In genomic region chr17:81036128-81036891, GRCh38 we compare ENCODE assay signal across 8 cellular contexts. TPM values are rescaled to one million over a fixed set of nuclear protein-coding genes. Genes with fewer than 3 reads are reported as not detected.
DNase-seq lines count a peak whose midpoint lies in the region; ATAC-seq and TF ChIP-seq lines count a peak whose summit lies in the region.

No MANE protein-coding gene starts in this region.

- TF ChIP-seq POLR2A in body of pancreas (IDR thresholded peaks at IDR 0.05) = no peak

- peaks cover 0 to 6% (median 2%) of the 10 kb centered on the region in 3 donors for H3K4me1 Mint-ChIP-seq in IgD-negative memory B cell

- H3K27me3 ChIP-seq in ACC112 (ENCODE audit: insufficient read depth, low read length) = no peaks in the 10 kb centered on the region
- H3K27me3 ChIP-seq in colonic mucosa = no peaks in the 10 kb centered on the region
- H3K27me3 ChIP-seq in body of pancreas = no peaks in the 10 kb centered on the region

- H3K36me3 Mint-ChIP-seq in IgD-negative memory B cell = peaks cover 2% of the 10 kb centered on the region

- H3K9ac ChIP-seq in colonic mucosa (ENCODE audit: low read depth in 2 of 2, low read length in 2 of 2) = peak overlapping the region in 1 of 2 donors; percentile 28

- peak overlapping the region in 2 of 3 donors; percentile 16 to 67 for H3K27ac Mint-ChIP-seq in IgD-negative memory B cell

- H3K4me3 ChIP-seq in ACC112 (ENCODE audit: low read depth, low read length) (peak overlapping the region; percentile 79), colonic mucosa (peak overlapping the region; percentile 63), body of pancreas (no peak overlapping the region)

- H3K9me3 Mint-ChIP-seq in IgD-negative memory B cell = no peaks in the 10 kb centered on the region

- H3K4me3 Mint-ChIP-seq in IgD-negative memory B cell = peak overlapping the region; percentile 65 to 90 (median 75)

- intact Hi-C loops in colonic mucosa (cut with DNase I) = no loop called here
- intact Hi-C loops in body of pancreas (cut with DNase I) = no loop called here

- H3K36me3 ChIP-seq in ACC112 (ENCODE audit: insufficient read depth, low read length) (no peaks in the 10 kb centered on the region), colonic mucosa (no peaks in the 10 kb centered on the region), body of pancreas (replicated peaks in 1 of 2; ENCODE audit: insufficient read depth in 1 of 2, low read depth in 2 of 2) (no peaks in the 10 kb centered on the region)

- peaks cover 23% of the 10 kb centered on the region for H3K27me3 Mint-ChIP-seq in IgD-negative memory B cell

- H3K79me2 ChIP-seq in ACC112 (ENCODE audit: control insufficient read depth, insufficient read depth, low read length, unreplicated experiment) = peaks cover 33% of the 10 kb centered on the region

- no peak for DNase-seq in colonic mucosa
- peak; percentile 30 for DNase-seq in midbrain (lab: John Stamatoyannopoulos, UW)
- no peak for DNase-seq in NCI-H226
- DNase-seq in body of pancreas = no peak
- DNase-seq in activated CD8-positive, alpha-beta memory T cell treated with anti-CD3 and anti-CD28 coated beads, Interleukin-2, amount 50 U/mL, for 48 hours = no peak

- TF ChIP-seq CTCF in colonic mucosa (IDR thresholded peaks at IDR 0.05) = no peak
- TF ChIP-seq CTCF in body of pancreas (IDR thresholded peaks at IDR 0.05) = no peak

- H3K4me1 ChIP-seq in ACC112 (ENCODE audit: control insufficient read depth, insufficient read depth, low read length, unreplicated experiment) (peaks cover 20% of the 10 kb centered on the region), colonic mucosa (no peaks in the 10 kb centered on the region), body of pancreas (peaks cover 71% of the 10 kb centered on the region)

- WGBS in body of pancreas, 2 donors = 74 to 91% methylated on average over 24 to 26 of the region's 26 CpGs

- H2AFZ ChIP-seq in ACC112 (ENCODE audit: low read length, unreplicated experiment) = no peak overlapping the region

- no peak for ATAC-seq in body of pancreas
- no peak for ATAC-seq in HG03159 (IDR thresholded peaks at IDR 0.05; ENCODE audit: unreplicated experiment)

- no peaks in the 10 kb centered on the region for H3K9me3 ChIP-seq in colonic mucosa
- no peaks in the 10 kb centered on the region for H3K9me3 ChIP-seq in body of pancreas

- H3K27ac ChIP-seq in ACC112 (ENCODE audit: low read depth, low read length) (no peak overlapping the region), colonic mucosa (no peak overlapping the region), body of pancreas (peak overlapping the region in 2 of 4 donors; percentile 64 to 71)

RNA-seq across cellular contexts. Expression of gene BAIAP2, which starts 1.4 kb away (rescaled TPM):
- 0.48 TPM for polyA plus RNA-seq in IgD-negative memory B cell
- total RNA-seq in colonic mucosa = 10 to 100 TPM; 14.7 to 22.7 TPM
- 10 to 100 TPM in 1 of 2 donors, 1 to 10 TPM in 1; 8.0 to 11.5 TPM for total RNA-seq in body of pancreas

RNA-seq across cellular contexts. Expression of gene CHMP6, which starts 44.7 kb away (rescaled TPM):
- polyA plus RNA-seq in IgD-negative memory B cell = 30.2 TPM
- total RNA-seq in colonic mucosa = 10 to 100 TPM; 29.1 to 43.5 TPM
- total RNA-seq in body of pancreas = 10 to 100 TPM; 10.4 to 32.3 TPM

Comparison
In these comparisons a context has a peak if more than half of its experiments do, and no peak if none do; other contexts are left out.
1. H3K4me3 ChIP-seq: peak in ACC112 (single experiment) and colonic mucosa (single experiment); none in body of pancreas (0 of 2).